In genomic region chr3:29169456-29169855, GRCh38 we compare ENCODE assay signal across 1 cellular context.
TF ChIP-seq lines count a peak whose summit lies in the region.

No MANE protein-coding gene starts in this region.

TF ChIP-seq in SK-N-SH, 30 proteins besides CTCF, POLR2A, EP300 and RAD21 (continued from another document):
- TF ChIP-seq IRF3 (IDR thresholded peaks at IDR 0.05; ENCODE audit: low read depth, low read length) = no peak
- TF ChIP-seq CHD2 (IDR thresholded peaks at IDR 0.05; ENCODE audit: low read length, partially characterized antibody) = no peak
